ENCODE assay signal across 21 cellular contexts in genomic region chr4:146246381-146246780, GRCh38. TPM values are rescaled to one million over a fixed set of nuclear protein-coding genes. Genes with fewer than 3 reads are reported as not detected.
DNase-seq lines count a peak whose midpoint lies in the region; ATAC-seq, FAIRE-seq and TF ChIP-seq lines count a peak whose summit lies in the region.
"Had no signal": no experiment of that assay in that cellular context is flagged by ENCODE, and none has a peak within 500 bp of the region (broad histone marks: within the 10 kb centered on the region; RNA-seq: fewer than 3 reads in every experiment).

No MANE protein-coding gene starts in this region.

- no peak overlapping the region for H2AFZ ChIP-seq in PC-3 (ENCODE audit: low read length)
- H2AFZ ChIP-seq in astrocyte (ENCODE audit: low read depth, low read length): no peak overlapping the region
- H2AFZ ChIP-seq: GM23248 had no signal

- 76% methylated on average over 6 of the region's 6 CpGs for WGBS in right cardiac atrium

- H3F3A ChIP-seq in PC-3 (ENCODE audit: low read length, unreplicated experiment): peaks cover 4% of the 10 kb centered on the region

- H3K27ac Mint-ChIP-seq in astrocyte (ENCODE audit: unreplicated experiment): peak overlapping the region; percentile 11
- H3K27ac Mint-ChIP-seq: CD4-positive, alpha-beta T cell had no signal

- POLR2A ChIA-PET in PC-3 (lab: Charles Lee; ENCODE audit: unreplicated experiment): no interaction called here

- H3K36me3 ChIP-seq in PC-3 (ENCODE audit: low read depth, low read length): no peaks in the 10 kb centered on the region
- no peaks in the 10 kb centered on the region for H3K36me3 ChIP-seq in astrocyte (ENCODE audit: insufficient read depth, low read length)
- H3K36me3 ChIP-seq in subcutaneous abdominal adipose tissue (ENCODE audit: control insufficient read depth in 5 of 5, insufficient read depth in 5 of 5, low read length in 5 of 5): no peaks in the 10 kb centered on the region
- H3K36me3 ChIP-seq: BLaER1 treated with 17β-estradiol and CSF1 and Interleukin-3, amounts not matched to agents 10 nM and 100 nM had no signal

- H3K4me1 ChIP-seq in right cardiac atrium (ENCODE audit: control insufficient read depth, insufficient read depth, low read length): peaks cover 12% of the 10 kb centered on the region
- peaks cover 17% of the 10 kb centered on the region for H3K4me1 ChIP-seq in PC-3 (ENCODE audit: insufficient read depth, low read length)
- H3K4me1 ChIP-seq in astrocyte (ENCODE audit: insufficient read depth, low read length): peaks cover 20% of the 10 kb centered on the region
- H3K4me1 ChIP-seq in subcutaneous abdominal adipose tissue (ENCODE audit: control insufficient read depth in 5 of 5, insufficient read depth in 5 of 5, low read length in 5 of 5): peaks cover 24 to 47% (median 47%) of the 10 kb centered on the region in 5 donors

- no peaks in the 10 kb centered on the region for H3K36me3 Mint-ChIP-seq in astrocyte (ENCODE audit: low read depth, unreplicated experiment)

- peak overlapping the region; percentile 14 for H3K27ac ChIP-seq in right cardiac atrium (ENCODE audit: low read length)
- H3K27ac ChIP-seq in PC-3 (ENCODE audit: low read length): no peak overlapping the region
- no peak overlapping the region for H3K27ac ChIP-seq in astrocyte (ENCODE audit: low read depth, low read length)
- H3K27ac ChIP-seq in subcutaneous abdominal adipose tissue (ENCODE audit: low read depth, low read length): peak overlapping the region; percentile 79
- H3K27ac ChIP-seq: BLaER1 treated with 17β-estradiol and CSF1 and Interleukin-3, amounts not matched to agents 10 nM and 100 nM had no signal

- CTCF ChIA-PET in PC-3 (lab: Charles Lee): no interaction called here

- TSS peak; percentile 13 for BruUV-seq in PC-3 (replicated peaks; lab: Mats Ljungman, UMichigan)

- H3K9me3 Mint-ChIP-seq in astrocyte (ENCODE audit: unreplicated experiment): peaks cover 4% of the 10 kb centered on the region
- H3K9me3 Mint-ChIP-seq: CD4-positive, alpha-beta T cell had no signal

- TF ChIP-seq CTCF in PC-3 (conservative IDR thresholded peaks at IDR 0.05; ENCODE audit: low read depth, low read length) (no peak), astrocyte (IDR thresholded peaks at IDR 0.05; ENCODE audit: insufficient read depth, low read depth, low read length) (no peak)

- no peak for ATAC-seq in right cardiac atrium
- no peak for ATAC-seq in left cardiac atrium
- no peak for ATAC-seq in PC-3
- no peak for ATAC-seq in HG02852 (IDR thresholded peaks at IDR 0.05; ENCODE audit: unreplicated experiment)
- ATAC-seq in HG03342 (IDR thresholded peaks at IDR 0.05; ENCODE audit: unreplicated experiment): no peak
- ATAC-seq: HCT116, HepG2 had no signal

- no peak overlapping the region for H3K4me2 ChIP-seq in PC-3 (ENCODE audit: low read length)
- no peak overlapping the region for H3K4me2 ChIP-seq in astrocyte (ENCODE audit: low read length)
- H3K4me2 ChIP-seq: BLaER1 treated with 17β-estradiol and CSF1 and Interleukin-3, amounts not matched to agents 10 nM and 100 nM had no signal

- H3K9ac ChIP-seq in PC-3 (ENCODE audit: low read length): no peak overlapping the region
- no peak overlapping the region for H3K9ac ChIP-seq in astrocyte (ENCODE audit: low read length)
- no peak overlapping the region for H3K9ac ChIP-seq in subcutaneous abdominal adipose tissue (ENCODE audit: low read length in 5 of 5)
- H3K9ac ChIP-seq: BLaER1 treated with 17β-estradiol and CSF1 and Interleukin-3, amounts not matched to agents 10 nM and 100 nM; GM23248 had no signal

- no peak overlapping the region for H3K4me3 ChIP-seq in right cardiac atrium (ENCODE audit: low read length)
- no peak overlapping the region for H3K4me3 ChIP-seq in PC-3 (ENCODE audit: low read length)
- no peak overlapping the region for H3K4me3 ChIP-seq in astrocyte (ENCODE audit: insufficient read depth, low read depth, low read length)
- H3K4me3 ChIP-seq in subcutaneous abdominal adipose tissue (ENCODE audit: low read depth in 1 of 5, low read length in 5 of 5): no peak overlapping the region
- H3K4me3 ChIP-seq: BLaER1 treated with 17β-estradiol and CSF1 and Interleukin-3, amounts not matched to agents 10 nM and 100 nM; GM23248 had no signal

- no peak overlapping the region for H3K4me3 Mint-ChIP-seq in astrocyte (ENCODE audit: unreplicated experiment)
- H3K4me3 Mint-ChIP-seq: CD4-positive, alpha-beta T cell had no signal

- H3K27me3 Mint-ChIP-seq in astrocyte (ENCODE audit: low read depth, unreplicated experiment): peaks cover 11% of the 10 kb centered on the region

- no peak for DNase-seq in right cardiac atrium
- DNase-seq in left cardiac atrium: no peak
- DNase-seq in PC-3: no peak
- DNase-seq in astrocyte (ENCODE audit: low read depth): no peak
- no peak for DNase-seq in DMS153 treated with DMSO at 0.1 percent for 48 hours (lab: John Stamatoyannopoulos, UW; ENCODE audit: unreplicated experiment)
- DNase-seq: ACHN; CD4-positive, alpha-beta T cell; COR-L47; DMS153; DND-41; GDM1 had no signal

- FAIRE-seq in astrocyte (lab: Jason Lieb, UNC): no peak
- FAIRE-seq: D721Med, H54, HepG2 had no signal

- H3K79me2 ChIP-seq in PC-3 (ENCODE audit: low read length) (no peaks in the 10 kb centered on the region), astrocyte (ENCODE audit: insufficient read depth, low read length) (no peaks in the 10 kb centered on the region)

- intact Hi-C loops in right cardiac atrium (cut with DNase I): no loop called here
- intact Hi-C loops in left cardiac atrium (cut with DNase I): no loop called here
- intact Hi-C loops in PC-3 (cut with micrococcal nuclease): no loop called here

- no peaks in the 10 kb centered on the region for H3K9me3 ChIP-seq in right cardiac atrium (ENCODE audit: control insufficient read depth, low read length)
- no peaks in the 10 kb centered on the region for H3K9me3 ChIP-seq in PC-3 (ENCODE audit: low read length)
- H3K9me3 ChIP-seq in astrocyte (ENCODE audit: insufficient read depth, low read depth, low read length): no peaks in the 10 kb centered on the region
- H3K9me3 ChIP-seq in subcutaneous abdominal adipose tissue (ENCODE audit: control insufficient read depth in 5 of 5, low read length in 5 of 5): no peaks in the 10 kb centered on the region
- H3K9me3 ChIP-seq: BLaER1 treated with 17β-estradiol and CSF1 and Interleukin-3, amounts not matched to agents 10 nM and 100 nM had no signal

- H3K4me1 Mint-ChIP-seq in astrocyte (ENCODE audit: low read depth, unreplicated experiment): peaks cover 5% of the 10 kb centered on the region

- H4K20me1 ChIP-seq in PC-3 (ENCODE audit: low read length) (no peaks in the 10 kb centered on the region), astrocyte (ENCODE audit: insufficient read depth, low read length) (no peaks in the 10 kb centered on the region)
- H4K20me1 ChIP-seq: BLaER1 treated with 17β-estradiol and CSF1 and Interleukin-3, amounts not matched to agents 10 nM and 100 nM had no signal

- H3K27me3 ChIP-seq in right cardiac atrium (ENCODE audit: control insufficient read depth, insufficient read depth) (no peaks in the 10 kb centered on the region), PC-3 (ENCODE audit: low read length) (no peaks in the 10 kb centered on the region), astrocyte (ENCODE audit: insufficient read depth, low read length) (no peaks in the 10 kb centered on the region), subcutaneous abdominal adipose tissue (ENCODE audit: control insufficient read depth in 5 of 5, insufficient read depth in 4 of 5, low read length in 5 of 5) (no peaks in the 10 kb centered on the region)
- H3K27me3 ChIP-seq: BLaER1 treated with 17β-estradiol and CSF1 and Interleukin-3, amounts not matched to agents 10 nM and 100 nM had no signal

- no peaks in the 10 kb centered on the region for H3K9me2 ChIP-seq in PC-3 (replicated peaks; ENCODE audit: low read length)

RNA-seq across cellular contexts. Expression of gene REELD1, which starts 32.0 kb away (rescaled TPM):
- total RNA-seq in right cardiac atrium: under 1 TPM in 1 of 4 donors, not detected in 3; 0.17 TPM
- polyA plus RNA-seq in right cardiac atrium: 0.18 TPM
- total RNA-seq in left cardiac atrium: under 1 TPM in 1 of 2 donors, not detected in 1; 0.16 TPM
- not detected in 2 replicates for total RNA-seq in PC-3 (2014; rRNA removed)
- not detected in 2 replicates for total RNA-seq in astrocyte
- total RNA-seq: A172, GM23248 had no signal
- polyA plus RNA-seq: GM23248 had no signal

Comparison
In these comparisons a context has a peak if more than half of its experiments do, and no peak if none do; other contexts are left out.
1. H3K27ac ChIP-seq: peak in right cardiac atrium (single experiment) and subcutaneous abdominal adipose tissue (single experiment); none in PC-3 (single experiment) and astrocyte (single experiment).